5 cellular contexts compared by ENCODE assay signal in genomic region chr2:52423655-52424054, GRCh38.
"Had no signal": no experiment of that assay in that cellular context is flagged by ENCODE, and none has a peak within 500 bp of the region (broad histone marks: within the 10 kb centered on the region; RNA-seq: fewer than 3 reads in every experiment).

No MANE protein-coding gene starts in this region.

- ATAC-seq: K562 had no signal

- H3K27ac Mint-ChIP-seq: H9 had no signal

- H3K27ac ChIP-seq: GM23248 had no signal

- DNase-seq: GM23248, H9, HCEC 1CT, KG1 had no signal

- H3K9ac ChIP-seq: GM23248 had no signal

- H3K4me3 Mint-ChIP-seq: H9 had no signal

- H3K4me3 ChIP-seq: GM23248, K562 had no signal

- H2AFZ ChIP-seq: GM23248 had no signal
